8 cellular contexts compared by ENCODE assay signal in genomic region chr17:31524926-31525800, GRCh38.
A peak's percentile ranks its signal among the peaks of the same experiment; 100 is the strongest.
DNase-seq lines count a peak whose midpoint lies in the region; ATAC-seq, FAIRE-seq and TF ChIP-seq lines count a peak whose summit lies in the region.

No MANE protein-coding gene starts in this region.

- H3K9me3 Mint-ChIP-seq in activated naive CD8-positive, alpha-beta T cell treated with anti-CD3 and anti-CD28 coated beads for 36 hours, result no peaks in the 10 kb centered on the region

- 72% methylated on average over 31 of the region's 31 CpGs for WGBS in prostate gland

- H3K36me3 Mint-ChIP-seq in activated naive CD8-positive, alpha-beta T cell treated with anti-CD3 and anti-CD28 coated beads for 36 hours, result peaks cover 15% of the 10 kb centered on the region

- TF ChIP-seq CTCF in GM12865 (IDR thresholded peaks at IDR 0.05; ENCODE audit: insufficient read depth, low read depth, low read length, missing control alignments) (peak; percentile 93), prostate gland (IDR thresholded peaks at IDR 0.05) (peak; percentile 61 to 95 (median 94))

- H3K27ac Mint-ChIP-seq in activated naive CD8-positive, alpha-beta T cell treated with anti-CD3 and anti-CD28 coated beads for 36 hours, result no peak overlapping the region

- no peaks in the 10 kb centered on the region for H3K36me3 ChIP-seq in prostate gland

- FAIRE-seq in urothelium cell line (lab: Jason Lieb, UNC), result peak; percentile 74

- no peaks in the 10 kb centered on the region for H3K27me3 Mint-ChIP-seq in activated naive CD8-positive, alpha-beta T cell treated with anti-CD3 and anti-CD28 coated beads for 36 hours

- no peaks in the 10 kb centered on the region for H3K4me1 Mint-ChIP-seq in activated naive CD8-positive, alpha-beta T cell treated with anti-CD3 and anti-CD28 coated beads for 36 hours

- DNase-seq in GM12865 (ENCODE audit: low read depth) (peak; percentile 83), Kasumi-1 (lab: John Stamatoyannopoulos, UW) (peak; percentile 73 to 80), SW 1271 (lab: John Stamatoyannopoulos, UW) (peak; percentile 55 to 61), Right ventricle myocardium inferior (ENCODE audit: missing footprints) (peak; percentile 93), prostate gland (ENCODE audit: low spot score) (peak; percentile 87), urothelium cell line (ENCODE audit: low spot score) (peak; percentile 87)
- peak; percentile 73 for DNase-seq in activated naive CD8-positive, alpha-beta T cell treated with anti-CD3 and anti-CD28 coated beads for 36 hours

- ATAC-seq in Right ventricle myocardium inferior, result peak; percentile 74
- ATAC-seq in HG03139 (IDR thresholded peaks at IDR 0.05; ENCODE audit: unreplicated experiment), result no peak

- no peaks in the 10 kb centered on the region for H3K4me1 ChIP-seq in prostate gland (replicated peaks)

- no peak overlapping the region for H3K27ac ChIP-seq in prostate gland

- H3K4me3 ChIP-seq in GM12865 (ENCODE audit: low read depth, low read length), result no peak overlapping the region
- H3K4me3 ChIP-seq in prostate gland, result no peak overlapping the region

- no peaks in the 10 kb centered on the region for H3K27me3 ChIP-seq in prostate gland (replicated peaks; ENCODE audit: insufficient read depth)

- no peaks in the 10 kb centered on the region for H3K9me3 ChIP-seq in prostate gland

- no peak overlapping the region for H3K4me3 Mint-ChIP-seq in activated naive CD8-positive, alpha-beta T cell treated with anti-CD3 and anti-CD28 coated beads for 36 hours

- intact Hi-C loops in Right ventricle myocardium inferior (cut with DNase I), result loop anchor here (1.0 to 5.0 kb wide), 2 partner anchors 88 to 138 kb away; no protein-coding TSS in a partner anchor
- intact Hi-C loops in prostate gland (cut with DNase I), result loop anchor here (5.0 kb wide), 1 partner anchor 88 kb away; no protein-coding TSS in a partner anchor

- no peak for TF ChIP-seq POLR2A in prostate gland (IDR thresholded peaks at IDR 0.05)
